Comparison of ENCODE assay signal across 7 cellular contexts in genomic region chr20:13619410-13619809, GRCh38. TPM values are rescaled to one million over a fixed set of nuclear protein-coding genes. Genes with fewer than 3 reads are reported as not detected.
DNase-seq lines count a peak whose midpoint lies in the region; TF ChIP-seq lines count a peak whose summit lies in the region.
"Not testable (repeated sequence)": the region's sequence is repeated elsewhere in the genome, so short reads cannot be mapped to it uniquely, and the experiment has no call there.

No MANE protein-coding gene starts in this region.

- not testable (repeated sequence) for H3K4me1 ChIP-seq in adipocyte (ENCODE audit: control insufficient read depth, insufficient read depth, low read length); fibroblast of lung (ENCODE audit: control insufficient read depth, extremely low read depth, insufficient read depth, low read length)

- not testable (repeated sequence) for H3K9me3 ChIP-seq in adipocyte (ENCODE audit: control insufficient read depth, low read length); fibroblast of lung (ENCODE audit: control insufficient read depth, insufficient read depth, low read depth, low read length)

- not testable (repeated sequence) for H3K9ac ChIP-seq in adipocyte (ENCODE audit: low read length); fibroblast of lung (ENCODE audit: insufficient read depth, low read length)

- H3K4me1 Mint-ChIP-seq in MCF 10A (ENCODE audit: insufficient read depth, unreplicated experiment), result peaks cover 12% of the 10 kb centered on the region

- peaks cover 11% of the 10 kb centered on the region for H3K36me3 ChIP-seq in adipocyte (ENCODE audit: control insufficient read depth, insufficient read depth, low read length, severe bottlenecking)
- H3K36me3 ChIP-seq in fibroblast of lung (ENCODE audit: control insufficient read depth, insufficient read depth, low read length), result not testable (repeated sequence)

- not testable (repeated sequence) for H3K4me2 ChIP-seq in fibroblast of lung (ENCODE audit: extremely low read depth, insufficient read depth, low read length)

- not testable (repeated sequence) for H3K4me3 Mint-ChIP-seq in MCF 10A (ENCODE audit: unreplicated experiment)

- not testable (repeated sequence) for H3K27me3 ChIP-seq in adipocyte (replicated peaks; ENCODE audit: control insufficient read depth, insufficient read depth, low read length); fibroblast of lung (ENCODE audit: control insufficient read depth, insufficient read depth, low read length)

- POLR2A ChIA-PET in MCF 10A (lab: Yijun Ruan, JAX), result interaction anchor here (0.7 to 1.0 kb wide), 2 partner anchors 9 to 14 kb away, joined by 3 to 4 read pairs; no protein-coding TSS in a partner anchor

- CTCF ChIA-PET in MCF 10A (lab: Yijun Ruan, JAX), result interaction anchor here (1.3 kb wide), 1 partner anchor 8 kb away, joined by 3 read pairs; no protein-coding TSS in a partner anchor

- BruUV-seq in MCF 10A (replicated peaks; lab: Mats Ljungman, UMichigan), result not testable (repeated sequence)

- TF ChIP-seq CTCF in AG10803 (conservative IDR thresholded peaks at IDR 0.05; ENCODE audit: low read length); MCF 10A (IDR thresholded peaks at IDR 0.05; ENCODE audit: unreplicated experiment); fibroblast of lung (conservative IDR thresholded peaks at IDR 0.05 in 1 of 2, IDR thresholded peaks at IDR 0.05 in 1 of 2; ENCODE audit: low read depth in 1 of 2, low read length in 2 of 2); fibroblast of the aortic adventitia (IDR thresholded peaks at IDR 0.05; ENCODE audit: insufficient read depth, low read length): not testable (repeated sequence)

- peak overlapping the region; percentile 54 for H3K27ac Mint-ChIP-seq in MCF 10A (ENCODE audit: low read depth, unreplicated experiment)

- H3K27me3 Mint-ChIP-seq in MCF 10A (ENCODE audit: insufficient read depth, unreplicated experiment), result not testable (repeated sequence)

- H3K4me3 ChIP-seq in AG10803 (ENCODE audit: low read length); adipocyte (ENCODE audit: low read length); fibroblast of lung (replicated peaks in 1 of 4; ENCODE audit: control extremely low read depth in 1 of 4, insufficient read depth in 1 of 4, low read depth in 3 of 4, low read length in 4 of 4); fibroblast of the aortic adventitia (ENCODE audit: low read depth, low read length): not testable (repeated sequence)

- H3K36me3 Mint-ChIP-seq in MCF 10A (ENCODE audit: insufficient read depth, unreplicated experiment), result peaks cover 20% of the 10 kb centered on the region

- H3K27ac ChIP-seq in fibroblast of lung (ENCODE audit: insufficient read depth, low read length), result not testable (repeated sequence)

- not testable (repeated sequence) for H2AFZ ChIP-seq in fibroblast of lung (ENCODE audit: low read length)

- DNase-seq in AG10803 (ENCODE audit: low read depth), result peak; percentile 39
- peak; percentile 35 for DNase-seq in adipocyte (ENCODE audit: low read depth)
- DNase-seq in MCF 10A (ENCODE audit: unreplicated experiment), result not testable (repeated sequence)
- DNase-seq in fibroblast of lung (ENCODE audit: low read depth in 2 of 2), result peak; percentile 12 to 54
- peak; percentile 51 for DNase-seq in fibroblast of the aortic adventitia (ENCODE audit: low read depth)
- peak; percentile 59 for DNase-seq in inferior parietal cortex (ENCODE audit: extremely low spot score)
- DNase-seq in superior temporal gyrus (ENCODE audit: extremely low spot score), result peak; percentile 67

- intact Hi-C loops in MCF 10A (cut with micrococcal nuclease), result not testable (repeated sequence)

- H4K20me1 ChIP-seq in fibroblast of lung (ENCODE audit: control insufficient read depth, extremely low read depth, insufficient read depth, low read length), result not testable (repeated sequence)

- H3K9me3 Mint-ChIP-seq in MCF 10A (ENCODE audit: unreplicated experiment), result not testable (repeated sequence)

- H3K79me2 ChIP-seq in fibroblast of lung (ENCODE audit: control insufficient read depth, insufficient read depth, low read length), result not testable (repeated sequence)

RNA-seq across cellular contexts. Expression of gene TASP1, which starts 19.3 kb away (rescaled TPM):
- total RNA-seq in MCF 10A (2022), result 18.7 and 19.0 TPM in 2 replicates
- total RNA-seq in fibroblast of lung, result 6.3 and 6.7 TPM in 2 replicates
- polyA plus RNA-seq in fibroblast of lung, result 4.8 and 13.6 TPM in 2 replicates
- 3.0 and 9.0 TPM in 2 replicates for polyA plus RNA-seq in fibroblast of lung (2012)
- polyA minus RNA-seq in fibroblast of lung (ENCODE audit: low replicate concordance), result 4.3 and 7.4 TPM in 2 replicates
- total RNA-seq in fibroblast of the aortic adventitia (ENCODE audit: low replicate concordance), result 6.5 and 11.3 TPM in 2 replicates
